ENCODE assay signal across 7 cellular contexts in the genomic region with DNA sequence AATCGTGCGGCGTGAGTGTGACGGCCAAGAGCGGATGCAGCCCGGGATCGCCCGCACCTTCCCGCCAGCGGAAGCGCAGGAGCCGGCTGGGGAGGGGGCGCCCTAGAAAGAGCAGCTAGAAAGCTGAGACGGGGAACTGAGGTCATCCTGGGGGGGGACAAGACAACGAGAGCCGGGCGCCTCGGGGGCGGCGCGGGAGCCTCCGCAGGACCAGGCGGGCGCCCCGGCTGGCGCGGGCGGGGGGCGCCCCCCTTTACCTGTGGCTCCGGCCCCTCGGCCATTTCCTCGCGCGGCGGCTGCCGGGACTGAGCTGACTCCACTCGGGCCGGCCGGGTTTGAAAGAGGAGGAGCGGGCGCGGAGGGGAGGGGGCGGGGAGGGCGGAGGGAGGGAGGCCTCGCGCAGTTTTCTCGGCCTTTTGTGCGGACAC. TPM values are rescaled to one million over a fixed set of nuclear protein-coding genes. Genes with fewer than 3 reads are reported as not detected.
DNase-seq lines count a peak whose midpoint lies in the region; ATAC-seq and TF ChIP-seq lines count a peak whose summit lies in the region.
"Not testable (repeated sequence)": the region's sequence is repeated elsewhere in the genome, so short reads cannot be mapped to it uniquely, and the experiment has no call there.

No MANE protein-coding gene starts in this region.

- peak overlapping the region; percentile 85 for H3K4me3 Mint-ChIP-seq in activated CD4-positive, alpha-beta T cell treated with anti-CD3 and anti-CD28 coated beads, Interleukin-2, amount 10 ng/mL, durations not matched to agents 24 days and 14 days
- peak overlapping the region; percentile 84 for H3K4me3 Mint-ChIP-seq in progenitor cell of endocrine pancreas (ENCODE audit: low read depth)

- not testable (repeated sequence) for TF ChIP-seq CTCF in colonic mucosa (IDR thresholded peaks at IDR 0.05); progenitor cell of endocrine pancreas (IDR thresholded peaks at IDR 0.05; ENCODE audit: unreplicated experiment)

- peak overlapping the region; percentile 52 for H3K4me3 ChIP-seq in colonic mucosa
- H3K4me3 ChIP-seq in iPS-18c (ENCODE audit: insufficient read depth, low read depth, low read length) = peak overlapping the region; percentile 79

- peak overlapping the region; percentile 82 for H3K27ac ChIP-seq in colonic mucosa

- DNase-seq in NCI-H2227 (lab: John Stamatoyannopoulos, UW; ENCODE audit: unreplicated experiment) = peak; percentile 64
- DNase-seq in activated CD4-positive, alpha-beta T cell treated with anti-CD3 and anti-CD28 coated beads, Interleukin-2, amount 10 ng/mL, durations not matched to agents 24 days and 14 days = peak; percentile 87
- peak; percentile 63 for DNase-seq in colonic mucosa
- peak; percentile 67 for DNase-seq in progenitor cell of endocrine pancreas (ENCODE audit: low spot score, unreplicated experiment)

- not testable (repeated sequence) for H3K4me1 ChIP-seq in colonic mucosa

- peak overlapping the region; percentile 80 for H3K27ac Mint-ChIP-seq in activated CD4-positive, alpha-beta T cell treated with anti-CD3 and anti-CD28 coated beads, Interleukin-2, amount 10 ng/mL, durations not matched to agents 24 days and 14 days
- H3K27ac Mint-ChIP-seq in progenitor cell of endocrine pancreas = peak overlapping the region; percentile 96

- not testable (repeated sequence) for H3K9me3 ChIP-seq in colonic mucosa; iPS-18c (ENCODE audit: control insufficient read depth, insufficient read depth, low read length)

- H3K36me3 Mint-ChIP-seq in activated CD4-positive, alpha-beta T cell treated with anti-CD3 and anti-CD28 coated beads, Interleukin-2, amount 10 ng/mL, durations not matched to agents 24 days and 14 days (ENCODE audit: low read depth); progenitor cell of endocrine pancreas (ENCODE audit: insufficient read depth): not testable (repeated sequence)

- H3K27me3 Mint-ChIP-seq in activated CD4-positive, alpha-beta T cell treated with anti-CD3 and anti-CD28 coated beads, Interleukin-2, amount 10 ng/mL, durations not matched to agents 24 days and 14 days = peaks cover 23% of the 10 kb centered on the region
- not testable (repeated sequence) for H3K27me3 Mint-ChIP-seq in progenitor cell of endocrine pancreas

- peak; percentile 25 for ATAC-seq in GM18505 (IDR thresholded peaks at IDR 0.05; ENCODE audit: unreplicated experiment)
- ATAC-seq in HG02970 (IDR thresholded peaks at IDR 0.05; ENCODE audit: low FRiP score, unreplicated experiment) = peak; percentile 29

- intact Hi-C loops in activated CD4-positive, alpha-beta T cell treated with anti-CD3 and anti-CD28 coated beads, Interleukin-2, amount 10 ng/mL, durations not matched to agents 24 days and 14 days (cut with micrococcal nuclease) = loop anchor here (1.0 to 2.0 kb wide), 2 partner anchors 107 to 172 kb away; a partner anchor contains a TSS
- intact Hi-C loops in colonic mucosa (cut with DNase I) = loop anchor here (10.0 kb wide), 1 partner anchor 107 kb away; a partner anchor contains a TSS

- not testable (repeated sequence) for H3K9me3 Mint-ChIP-seq in activated CD4-positive, alpha-beta T cell treated with anti-CD3 and anti-CD28 coated beads, Interleukin-2, amount 10 ng/mL, durations not matched to agents 24 days and 14 days; progenitor cell of endocrine pancreas (ENCODE audit: low read depth)

- peaks cover 37% of the 10 kb centered on the region for H3K4me1 Mint-ChIP-seq in activated CD4-positive, alpha-beta T cell treated with anti-CD3 and anti-CD28 coated beads, Interleukin-2, amount 10 ng/mL, durations not matched to agents 24 days and 14 days
- peaks cover 59% of the 10 kb centered on the region for H3K4me1 Mint-ChIP-seq in progenitor cell of endocrine pancreas (ENCODE audit: low read depth)

- H3K9ac ChIP-seq in colonic mucosa (ENCODE audit: low read depth in 2 of 2, low read length in 2 of 2) = peak overlapping the region; percentile 26 to 86

- not testable (repeated sequence) for H3K36me3 ChIP-seq in colonic mucosa

- H3K27me3 ChIP-seq in colonic mucosa = not testable (repeated sequence)

- TF ChIP-seq POLR2A in GM18505 (IDR thresholded peaks at IDR 0.05; ENCODE audit: borderline replicate concordance, extremely low read depth, insufficient read depth, insufficient read length) = not testable (repeated sequence)

RNA-seq across cellular contexts. Expression of a gene that starts 56.8 kb away (rescaled TPM):
- total RNA-seq in activated CD4-positive, alpha-beta T cell treated with anti-CD3 and anti-CD28 coated beads, Interleukin-2, amount 10 ng/mL, durations not matched to agents 24 days and 14 days = not detected in 2 replicates
- total RNA-seq in colonic mucosa (not detected), progenitor cell of endocrine pancreas (1.7 and 2.2 TPM in 2 replicates)

Comparison
In these comparisons a context has a peak if more than half of its experiments do, and no peak if none do; other contexts are left out.
1. Peak in every context shown above with its lines: DNase-seq, ATAC-seq, H3K4me3 ChIP-seq and H3K27ac ChIP-seq.